ENCODE assay signal across 1 cellular context in genomic region chr1:61585714-61586113, GRCh38.
TF ChIP-seq lines count a peak whose summit lies in the region.

No MANE protein-coding gene starts in this region.

TF ChIP-seq in A549, 52 proteins besides CTCF, POLR2A, EP300 and RAD21 (continued from another document):
- no peak for TF ChIP-seq REST (IDR thresholded peaks at IDR 0.05)
- no peak for TF ChIP-seq PHF8 (IDR thresholded peaks at IDR 0.05; ENCODE audit: borderline replicate concordance, low read depth)
- TF ChIP-seq MYC (IDR thresholded peaks at IDR 0.05; ENCODE audit: borderline replicate concordance, low read length) = no peak
- TF ChIP-seq ZSCAN20 (CRISPR knock-in tag; IDR thresholded peaks at IDR 0.05) = no peak
